ENCODE assay signal across 30 cellular contexts in genomic region chr13:98129059-98129741, GRCh38. TPM values are rescaled to one million over a fixed set of nuclear protein-coding genes. Genes with fewer than 3 reads are reported as not detected.
DNase-seq lines count a peak whose midpoint lies in the region; ATAC-seq and TF ChIP-seq lines count a peak whose summit lies in the region.
"Had no signal": no experiment of that assay in that cellular context is flagged by ENCODE, and none has a peak within 500 bp of the region (broad histone marks: within the 10 kb centered on the region; RNA-seq: fewer than 3 reads in every experiment).

No MANE protein-coding gene starts in this region.

- H3K27ac ChIP-seq in ACC112 (ENCODE audit: low read depth, low read length) = peak overlapping the region; percentile 72
- H3K27ac ChIP-seq in fibroblast of lung (ENCODE audit: insufficient read depth, low read length) = no peak overlapping the region
- H3K27ac ChIP-seq: pancreas, SJSA1, thoracic aorta, uterus had no signal

- no peak overlapping the region for H3K4me3 Mint-ChIP-seq in HFFc6
- H3K4me3 Mint-ChIP-seq in naive thymus-derived CD8-positive, alpha-beta T cell = no peak overlapping the region
- H3K4me3 Mint-ChIP-seq: activated CD4-positive, alpha-beta T cell treated with anti-CD3 and anti-CD28 coated beads for 36 hours; activated T-cell treated with anti-CD3 and anti-CD28 coated beads, Interleukin-2, amount 50 U/mL, for 24 hours; nephron had no signal

- H2AFZ ChIP-seq in ACC112 (ENCODE audit: low read length, unreplicated experiment) (no peak overlapping the region), fibroblast of lung (ENCODE audit: low read length) (no peak overlapping the region)

- H3K36me3 ChIP-seq in ACC112 (ENCODE audit: insufficient read depth, low read length) = no peaks in the 10 kb centered on the region
- H3K36me3 ChIP-seq in fibroblast of lung (ENCODE audit: control insufficient read depth, insufficient read depth, low read length) = no peaks in the 10 kb centered on the region
- H3K36me3 ChIP-seq: pancreas, SJSA1, thoracic aorta, uterus had no signal

- peaks cover 32% of the 10 kb centered on the region for H3K4me1 Mint-ChIP-seq in HFFc6 (ENCODE audit: low read depth)
- no peaks in the 10 kb centered on the region for H3K4me1 Mint-ChIP-seq in naive thymus-derived CD8-positive, alpha-beta T cell
- H3K4me1 Mint-ChIP-seq: activated CD4-positive, alpha-beta T cell treated with anti-CD3 and anti-CD28 coated beads for 36 hours; nephron had no signal

- no peaks in the 10 kb centered on the region for H3K27me3 ChIP-seq in ACC112 (ENCODE audit: insufficient read depth, low read length)
- no peaks in the 10 kb centered on the region for H3K27me3 ChIP-seq in fibroblast of lung (ENCODE audit: control insufficient read depth, insufficient read depth, low read length)
- H3K27me3 ChIP-seq: pancreas, SJSA1, uterus had no signal

- H3K27me3 Mint-ChIP-seq in HFFc6 (ENCODE audit: insufficient read depth) = peaks cover 3% of the 10 kb centered on the region
- H3K27me3 Mint-ChIP-seq in naive thymus-derived CD8-positive, alpha-beta T cell = peaks cover 9 to 39% (median 26%) of the 10 kb centered on the region in 5 donors

- no peaks in the 10 kb centered on the region for H3K9me3 ChIP-seq in fibroblast of lung (ENCODE audit: control insufficient read depth, insufficient read depth, low read depth, low read length)
- H3K9me3 ChIP-seq: pancreas, SJSA1, thoracic aorta, uterus had no signal

- H3K4me2 ChIP-seq in fibroblast of lung (ENCODE audit: extremely low read depth, insufficient read depth, low read length) = no peak overlapping the region

- ATAC-seq in GM18867 (IDR thresholded peaks at IDR 0.05; ENCODE audit: unreplicated experiment) = no peak
- no peak for ATAC-seq in naive thymus-derived CD8-positive, alpha-beta T cell
- ATAC-seq in HG02973 (IDR thresholded peaks at IDR 0.05; ENCODE audit: unreplicated experiment) = no peak
- ATAC-seq: activated CD4-positive, alpha-beta T cell treated with anti-CD3 and anti-CD28 coated beads for 36 hours; pancreas; right cardiac atrium; stimulated activated naive CD8-positive, alpha-beta T cell treated with anti-CD3 and anti-CD28 coated beads, Interleukin-15, Interleukin-2, amounts not matched to agents 100 U/mL and 50 U/mL, for 24 hours had no signal

- no peaks in the 10 kb centered on the region for H4K20me1 ChIP-seq in fibroblast of lung (ENCODE audit: control insufficient read depth, extremely low read depth, insufficient read depth, low read length)

- peaks cover 3% of the 10 kb centered on the region for H3K9me3 Mint-ChIP-seq in HFFc6
- H3K9me3 Mint-ChIP-seq in naive thymus-derived CD8-positive, alpha-beta T cell = peaks cover 5 to 18% (median 8%) of the 10 kb centered on the region in 9 donors

- H3K4me3 ChIP-seq in ACC112 (ENCODE audit: low read depth, low read length) = no peak overlapping the region
- no peak overlapping the region for H3K4me3 ChIP-seq in fibroblast of lung (replicated peaks in 1 of 4; ENCODE audit: control extremely low read depth in 1 of 4, insufficient read depth in 1 of 4, low read depth in 3 of 4, low read length in 4 of 4)
- H3K4me3 ChIP-seq: pancreas, SJSA1, thoracic aorta, uterus had no signal

- DNase-seq in HFFc6 = peak; percentile 50
- DNase-seq in amniotic epithelial cell (ENCODE audit: low read depth) = peak; percentile 45
- peak; percentile 39 to 55 for DNase-seq in fibroblast of lung (ENCODE audit: low read depth in 2 of 2)
- no peak for DNase-seq in naive thymus-derived CD8-positive, alpha-beta T cell
- DNase-seq in NOMO-1 treated with DMSO at 0.1 percent for 48 hours (lab: John Stamatoyannopoulos, UW; ENCODE audit: unreplicated experiment) = no peak
- DNase-seq: activated CD4-positive, alpha-beta T cell treated with anti-CD3 and anti-CD28 coated beads for 36 hours; activated CD8-positive, alpha-beta memory T cell treated with anti-CD3 and anti-CD28 coated beads for 24 hours; activated naive CD4-positive, alpha-beta T cell; activated T-cell treated with anti-CD3 and anti-CD28 coated beads, Interleukin-2, amount 50 U/mL, for 24 hours; amniotic stem cell; C1 segment of cervical spinal cord; Calu3; caudate nucleus; NCI-H1436 treated with DMSO at 0.1 percent for 48 hours; NCI-H510A; pancreas; right cardiac atrium; stimulated activated naive CD8-positive, alpha-beta T cell treated with anti-CD3 and anti-CD28 coated beads, Interleukin-15, Interleukin-2, amounts not matched to agents 100 U/mL and 50 U/mL, for 24 hours; uterus had no signal

- POLR2A ChIA-PET in naive thymus-derived CD8-positive, alpha-beta T cell (lab: Charles Lee) = no interaction called here

- H3K4me1 ChIP-seq in ACC112 (ENCODE audit: control insufficient read depth, insufficient read depth, low read length, unreplicated experiment) (peaks cover 6% of the 10 kb centered on the region), fibroblast of lung (ENCODE audit: control insufficient read depth, extremely low read depth, insufficient read depth, low read length) (no peaks in the 10 kb centered on the region)
- H3K4me1 ChIP-seq: pancreas, SJSA1, uterus had no signal

- H3K79me2 ChIP-seq in ACC112 (ENCODE audit: control insufficient read depth, insufficient read depth, low read length, unreplicated experiment) = no peaks in the 10 kb centered on the region
- no peaks in the 10 kb centered on the region for H3K79me2 ChIP-seq in fibroblast of lung (ENCODE audit: control insufficient read depth, insufficient read depth, low read length)

- TF ChIP-seq CTCF in HFFc6 (IDR thresholded peaks at IDR 0.05) = peak; percentile 39
- no peak for TF ChIP-seq CTCF in fibroblast of lung (conservative IDR thresholded peaks at IDR 0.05 in 1 of 2, IDR thresholded peaks at IDR 0.05 in 1 of 2; ENCODE audit: low read depth in 1 of 2, low read length in 2 of 2)

- peak overlapping the region; percentile 45; the same call in 1 of the 2 replicates for H3K27ac Mint-ChIP-seq in HFFc6
- H3K27ac Mint-ChIP-seq in naive thymus-derived CD8-positive, alpha-beta T cell = no peak overlapping the region
- H3K27ac Mint-ChIP-seq: activated CD4-positive, alpha-beta T cell treated with anti-CD3 and anti-CD28 coated beads for 36 hours; activated T-cell treated with anti-CD3 and anti-CD28 coated beads, Interleukin-2, amount 50 U/mL, for 24 hours; nephron had no signal

- no peak overlapping the region for H3K9ac ChIP-seq in fibroblast of lung (ENCODE audit: insufficient read depth, low read length)

- peaks cover 8% of the 10 kb centered on the region for H3K36me3 Mint-ChIP-seq in HFFc6 (ENCODE audit: low read depth)
- peaks cover 0 to 5% (median 2%) of the 10 kb centered on the region in 3 donors for H3K36me3 Mint-ChIP-seq in naive thymus-derived CD8-positive, alpha-beta T cell

RNA-seq across cellular contexts. Expression of gene FARP1, which starts 13.7 kb away (rescaled TPM):
- 100 to 1,000 TPM; 140 to 181 (median 150) TPM for total RNA-seq in HFFc6 (2021; fragmentation: NEBNext Ultra II Directional; extraction: Animal tissue kit (Norgen Biotek cat#: 25700))
- total RNA-seq in fibroblast of lung = 21.6 and 50.9 TPM in 2 replicates
- 114 and 199 TPM in 2 replicates for polyA plus RNA-seq in fibroblast of lung
- polyA plus RNA-seq in fibroblast of lung (2012) = 127 and 245 TPM in 2 replicates
- polyA minus RNA-seq in fibroblast of lung (ENCODE audit: low replicate concordance) = 98.0 and 174 TPM in 2 replicates
- total RNA-seq in naive thymus-derived CD8-positive, alpha-beta T cell = under 1 TPM; 0.25 to 0.55 TPM
- polyA plus RNA-seq in naive thymus-derived CD8-positive, alpha-beta T cell = under 1 TPM; 0.03 to 0.22 (median 0.03) TPM

RNA-seq across cellular contexts. Expression of gene RNF113B, which starts 47.9 kb away (rescaled TPM):
- not detected for total RNA-seq in HFFc6 (2021; fragmentation: NEBNext Ultra II Directional; extraction: Animal tissue kit (Norgen Biotek cat#: 25700))
- not detected in 2 replicates for total RNA-seq in fibroblast of lung
- not detected in 2 replicates for polyA plus RNA-seq in fibroblast of lung
- not detected in 2 replicates for polyA plus RNA-seq in fibroblast of lung (2012)
- not detected in 2 replicates for polyA minus RNA-seq in fibroblast of lung (ENCODE audit: low replicate concordance)
- total RNA-seq in naive thymus-derived CD8-positive, alpha-beta T cell = not detected
- polyA plus RNA-seq in naive thymus-derived CD8-positive, alpha-beta T cell = not detected
- total RNA-seq: A673; activated CD4-positive, alpha-beta T cell treated with anti-CD3 and anti-CD28 coated beads for 36 hours; Calu3; lower leg skin; mononuclear cell; pancreas; right cardiac atrium; SJSA1; T-helper 1 cell treated with Interleukin-12 subunit alpha and Interleukin-12 subunit beta and Interleukin-4 antibody, amounts not matched to agents 30 ng/mL and 1 ng/mL, for 36 hours; thoracic aorta; uterus had no signal
- polyA plus RNA-seq: keratinocyte, pancreas, right cardiac atrium had no signal

Comparison
In these comparisons a context has a peak if more than half of its experiments do, and no peak if none do; other contexts are left out.
1. DNase-seq: peak in HFFc6 (single experiment), amniotic epithelial cell (single experiment) and fibroblast of lung (2 of 2); none in naive thymus-derived CD8-positive, alpha-beta T cell (0 of 10) and NOMO-1 treated with DMSO at 0.1 percent for 48 hours (single experiment).
2. RNA of gene FARP1, which starts 13.7 kb away (total RNA-seq): 140 to 181 TPM in HFFc6 and 21.6 to 50.9 TPM in fibroblast of lung; 0.25 to 0.55 TPM in naive thymus-derived CD8-positive, alpha-beta T cell; every median in the first group is over 10 times any median in the second.